In the genomic region with DNA sequence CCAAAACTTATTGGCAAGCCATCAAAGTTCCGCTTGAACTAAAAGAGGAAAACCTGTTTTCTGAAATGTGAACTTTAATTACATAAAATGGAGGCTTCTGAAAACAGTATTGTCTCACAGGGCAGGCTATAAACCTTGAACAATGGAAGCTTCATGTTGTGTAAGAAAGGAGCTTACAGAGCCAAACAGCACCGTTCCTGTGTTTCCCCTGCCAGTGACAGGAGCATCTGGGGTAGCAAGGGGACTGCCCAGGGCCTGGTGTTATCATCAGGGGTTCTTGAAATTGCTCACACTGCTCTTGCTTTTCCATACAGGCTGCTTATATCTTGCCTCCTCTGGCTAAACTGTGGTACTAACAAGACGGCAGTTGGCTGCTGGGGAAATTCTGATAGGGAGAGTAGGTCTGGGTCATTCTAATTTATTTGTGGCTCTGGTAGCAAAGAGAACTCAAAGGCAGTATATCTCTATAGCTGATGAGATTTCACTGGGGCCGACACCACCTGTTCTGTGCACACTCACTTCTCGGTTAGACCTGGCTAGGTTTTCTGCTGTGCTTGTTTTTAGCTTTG, we compare ENCODE assay signal across 2 cellular contexts.
TF ChIP-seq lines count a peak whose summit lies in the region.

No MANE protein-coding gene starts in this region.

TF ChIP-seq in A549, 52 proteins besides CTCF, POLR2A, EP300 and RAD21 (continued from another document):
- TF ChIP-seq ZSCAN20 (CRISPR knock-in tag; IDR thresholded peaks at IDR 0.05), result no peak
- TF ChIP-seq CHD2 (IDR thresholded peaks at IDR 0.05; ENCODE audit: low read length, partially characterized antibody), result no peak
- TF ChIP-seq KDM1A (IDR thresholded peaks at IDR 0.05; ENCODE audit: low read depth), result no peak
- TF ChIP-seq, protein P1, sequence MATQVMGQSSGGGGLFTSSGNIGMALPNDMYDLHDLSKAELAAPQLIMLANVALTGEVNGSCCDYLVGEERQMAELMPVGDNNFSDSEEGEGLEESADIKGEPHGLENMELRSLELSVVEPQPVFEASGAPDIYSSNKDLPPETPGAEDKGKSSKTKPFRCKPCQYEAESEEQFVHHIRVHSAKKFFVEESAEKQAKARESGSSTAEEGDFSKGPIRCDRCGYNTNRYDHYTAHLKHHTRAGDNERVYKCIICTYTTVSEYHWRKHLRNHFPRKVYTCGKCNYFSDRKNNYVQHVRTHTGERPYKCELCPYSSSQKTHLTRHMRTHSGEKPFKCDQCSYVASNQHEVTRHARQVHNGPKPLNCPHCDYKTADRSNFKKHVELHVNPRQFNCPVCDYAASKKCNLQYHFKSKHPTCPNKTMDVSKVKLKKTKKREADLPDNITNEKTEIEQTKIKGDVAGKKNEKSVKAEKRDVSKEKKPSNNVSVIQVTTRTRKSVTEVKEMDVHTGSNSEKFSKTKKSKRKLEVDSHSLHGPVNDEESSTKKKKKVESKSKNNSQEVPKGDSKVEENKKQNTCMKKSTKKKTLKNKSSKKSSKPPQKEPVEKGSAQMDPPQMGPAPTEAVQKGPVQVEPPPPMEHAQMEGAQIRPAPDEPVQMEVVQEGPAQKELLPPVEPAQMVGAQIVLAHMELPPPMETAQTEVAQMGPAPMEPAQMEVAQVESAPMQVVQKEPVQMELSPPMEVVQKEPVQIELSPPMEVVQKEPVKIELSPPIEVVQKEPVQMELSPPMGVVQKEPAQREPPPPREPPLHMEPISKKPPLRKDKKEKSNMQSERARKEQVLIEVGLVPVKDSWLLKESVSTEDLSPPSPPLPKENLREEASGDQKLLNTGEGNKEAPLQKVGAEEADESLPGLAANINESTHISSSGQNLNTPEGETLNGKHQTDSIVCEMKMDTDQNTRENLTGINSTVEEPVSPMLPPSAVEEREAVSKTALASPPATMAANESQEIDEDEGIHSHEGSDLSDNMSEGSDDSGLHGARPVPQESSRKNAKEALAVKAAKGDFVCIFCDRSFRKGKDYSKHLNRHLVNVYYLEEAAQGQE (IDR thresholded peaks at IDR 0.05), result no peak
- TF ChIP-seq FOXS1 (CRISPR knock-in tag; IDR thresholded peaks at IDR 0.05), result no peak
- no peak for TF ChIP-seq MAX (IDR thresholded peaks at IDR 0.05)

TF ChIP-seq in WTC11, 78 proteins besides CTCF, POLR2A, EP300 and RAD21 (continued from another document):
- no peak for TF ChIP-seq ATF6 (CRISPR knock-in tag; IDR thresholded peaks at IDR 0.05)
- TF ChIP-seq, protein P2, sequence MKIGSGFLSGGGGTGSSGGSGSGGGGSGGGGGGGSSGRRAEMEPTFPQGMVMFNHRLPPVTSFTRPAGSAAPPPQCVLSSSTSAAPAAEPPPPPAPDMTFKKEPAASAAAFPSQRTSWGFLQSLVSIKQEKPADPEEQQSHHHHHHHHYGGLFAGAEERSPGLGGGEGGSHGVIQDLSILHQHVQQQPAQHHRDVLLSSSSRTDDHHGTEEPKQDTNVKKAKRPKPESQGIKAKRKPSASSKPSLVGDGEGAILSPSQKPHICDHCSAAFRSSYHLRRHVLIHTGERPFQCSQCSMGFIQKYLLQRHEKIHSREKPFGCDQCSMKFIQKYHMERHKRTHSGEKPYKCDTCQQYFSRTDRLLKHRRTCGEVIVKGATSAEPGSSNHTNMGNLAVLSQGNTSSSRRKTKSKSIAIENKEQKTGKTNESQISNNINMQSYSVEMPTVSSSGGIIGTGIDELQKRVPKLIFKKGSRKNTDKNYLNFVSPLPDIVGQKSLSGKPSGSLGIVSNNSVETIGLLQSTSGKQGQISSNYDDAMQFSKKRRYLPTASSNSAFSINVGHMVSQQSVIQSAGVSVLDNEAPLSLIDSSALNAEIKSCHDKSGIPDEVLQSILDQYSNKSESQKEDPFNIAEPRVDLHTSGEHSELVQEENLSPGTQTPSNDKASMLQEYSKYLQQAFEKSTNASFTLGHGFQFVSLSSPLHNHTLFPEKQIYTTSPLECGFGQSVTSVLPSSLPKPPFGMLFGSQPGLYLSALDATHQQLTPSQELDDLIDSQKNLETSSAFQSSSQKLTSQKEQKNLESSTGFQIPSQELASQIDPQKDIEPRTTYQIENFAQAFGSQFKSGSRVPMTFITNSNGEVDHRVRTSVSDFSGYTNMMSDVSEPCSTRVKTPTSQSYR (CRISPR knock-in tag; IDR thresholded peaks at IDR 0.05), result no peak
